10 cellular contexts compared by ENCODE assay signal in the genomic region with DNA sequence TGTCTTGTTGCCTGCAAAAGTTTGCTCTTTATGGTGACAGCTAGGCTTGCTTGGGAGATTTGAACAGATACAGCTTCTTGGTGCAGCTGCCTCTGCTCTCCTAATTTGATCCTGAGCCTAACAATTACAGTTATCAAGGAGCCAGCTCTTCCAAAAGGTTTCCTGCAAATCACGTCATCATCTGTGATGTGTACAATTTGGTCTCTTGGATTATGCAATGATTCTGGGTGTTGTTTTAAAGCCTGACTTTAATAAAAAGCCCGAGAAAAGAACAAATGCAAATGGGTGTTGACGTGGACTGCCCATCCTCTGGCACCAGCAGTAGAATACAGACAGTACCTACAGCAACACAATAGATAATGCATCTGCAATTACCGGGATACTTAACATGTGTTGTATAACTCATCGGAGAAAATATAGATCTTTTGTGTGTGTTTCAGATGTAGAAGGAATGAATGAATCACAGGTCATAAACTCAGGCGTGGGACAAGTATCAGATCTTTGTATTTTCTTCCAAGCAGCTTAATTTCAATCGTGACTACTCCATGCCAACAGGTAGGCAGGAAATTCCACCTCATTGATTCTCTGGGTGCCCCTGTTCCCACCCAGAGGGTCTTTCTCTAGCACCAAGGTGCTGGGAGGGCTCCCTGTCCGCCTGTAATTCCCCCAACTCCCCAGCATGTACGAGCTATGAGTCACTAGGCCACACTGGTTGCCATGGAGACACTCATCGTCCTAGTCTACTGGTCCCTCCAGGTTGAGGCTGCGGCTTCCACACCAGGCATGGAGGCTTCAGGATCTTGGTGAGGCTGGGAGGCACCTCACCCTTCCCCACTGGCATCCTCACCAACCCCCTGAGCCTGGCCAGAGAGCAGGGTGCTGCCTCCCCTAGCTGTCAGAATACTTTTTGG.
DNase-seq lines count a peak whose midpoint lies in the region; ATAC-seq, FAIRE-seq and TF ChIP-seq lines count a peak whose summit lies in the region.
"Had no signal": no experiment of that assay in that cellular context is flagged by ENCODE, and none has a peak within 500 bp of the region (broad histone marks: within the 10 kb centered on the region; RNA-seq: fewer than 3 reads in every experiment).

No MANE protein-coding gene starts in this region.

- H3K9me3 ChIP-seq in RWPE2 (ENCODE audit: severe bottlenecking), result no peaks in the 10 kb centered on the region
- H3K9me3 ChIP-seq in hepatocyte (ENCODE audit: low read depth), result no peaks in the 10 kb centered on the region
- H3K9me3 ChIP-seq in PC-9 (ENCODE audit: insufficient read depth, low read depth), result no peaks in the 10 kb centered on the region
- H3K9me3 ChIP-seq: Caco-2 had no signal

- H3K79me2 ChIP-seq in hepatocyte, result no peaks in the 10 kb centered on the region
- H3K79me2 ChIP-seq in PC-9 (ENCODE audit: low read depth), result no peaks in the 10 kb centered on the region

- no peak overlapping the region for H2AFZ ChIP-seq in hepatocyte
- no peak overlapping the region for H2AFZ ChIP-seq in PC-9

- no peak for FAIRE-seq in GM19239 (lab: Jason Lieb, UNC)

- WGBS in hepatocyte (ENCODE audit: low lambda C conversion rate, missing lambda C conversion rate), result 68% methylated on average over 11 of the region's 11 CpGs

- POLR2A ChIA-PET in PC-9 (lab: Charles Lee; ENCODE audit: unreplicated experiment), result no interaction called here

- H3K9me2 ChIP-seq in hepatocyte (replicated peaks; ENCODE audit: insufficient read depth) (no peaks in the 10 kb centered on the region), PC-9 (ENCODE audit: insufficient read depth) (no peaks in the 10 kb centered on the region)

- ATAC-seq in RWPE2 (ENCODE audit: low read depth), result peak; percentile 75

- H3K36me3 ChIP-seq in RWPE2 (ENCODE audit: low read depth), result no peaks in the 10 kb centered on the region
- no peaks in the 10 kb centered on the region for H3K36me3 ChIP-seq in hepatocyte (replicated peaks; ENCODE audit: insufficient read depth, low read depth)
- H3K36me3 ChIP-seq in PC-9 (ENCODE audit: low read depth), result no peaks in the 10 kb centered on the region

- H3K4me3 ChIP-seq in RWPE2 (ENCODE audit: severe bottlenecking) (no peak overlapping the region), hepatocyte (no peak overlapping the region), PC-9 (no peak overlapping the region)

- TF ChIP-seq CTCF in RWPE2 (IDR thresholded peaks at IDR 0.05; ENCODE audit: poor library complexity, severe bottlenecking), result no peak
- no peak for TF ChIP-seq CTCF in hepatocyte (IDR thresholded peaks at IDR 0.05; ENCODE audit: poor library complexity)
- no peak for TF ChIP-seq CTCF in PC-9 (conservative IDR thresholded peaks at IDR 0.05)

- H4K20me1 ChIP-seq in hepatocyte (ENCODE audit: insufficient read depth, poor library complexity, severe bottlenecking) (no peaks in the 10 kb centered on the region), PC-9 (ENCODE audit: insufficient read depth) (no peaks in the 10 kb centered on the region)

- peaks cover 39% of the 10 kb centered on the region for H3K4me1 ChIP-seq in RWPE2 (ENCODE audit: insufficient read depth, poor library complexity, severe bottlenecking)
- no peaks in the 10 kb centered on the region for H3K4me1 ChIP-seq in hepatocyte (ENCODE audit: insufficient read depth)
- H3K4me1 ChIP-seq in PC-9 (replicated peaks; ENCODE audit: insufficient read depth), result no peaks in the 10 kb centered on the region
- H3K4me1 ChIP-seq: Caco-2 had no signal

- H3K27me3 ChIP-seq in RWPE2 (ENCODE audit: insufficient read depth, poor library complexity, severe bottlenecking) (no peaks in the 10 kb centered on the region), hepatocyte (no peaks in the 10 kb centered on the region), PC-9 (ENCODE audit: insufficient read depth, low read depth) (no peaks in the 10 kb centered on the region)

- H3F3A ChIP-seq in PC-9 (ENCODE audit: insufficient read depth, low read depth), result no peaks in the 10 kb centered on the region

- H3K27ac ChIP-seq in RWPE2 (ENCODE audit: poor library complexity, severe bottlenecking), result peak overlapping the region; percentile 95
- no peak overlapping the region for H3K27ac ChIP-seq in hepatocyte
- no peak overlapping the region for H3K27ac ChIP-seq in PC-9

- DNase-seq in SHP77 (lab: John Stamatoyannopoulos, UW) (peak; percentile 32 to 66), SHP77 treated with DMSO at 0.1 percent for 48 hours (lab: John Stamatoyannopoulos, UW) (no peak), RWPE2 (ENCODE audit: low spot score) (peak; percentile 82), hepatocyte (ENCODE audit: low spot score) (peak; percentile 40), ureter (ENCODE audit: low spot score) (peak; percentile 51), germinal center (ENCODE audit: low spot score) (no peak), PC-9 (no peak), GM19239 (ENCODE audit: insufficient read length, low spot score) (no peak)
- DNase-seq: stimulated activated CD8-positive, alpha-beta memory T cell treated with anti-CD3 and anti-CD28 coated beads, Interleukin-4, amount 100 ng/mL, for 48 hours had no signal

- intact Hi-C loops in PC-9 (cut with micrococcal nuclease; ENCODE audit: unreplicated experiment), result no loop called here

- H3K4me2 ChIP-seq in hepatocyte (no peak overlapping the region), PC-9 (no peak overlapping the region)

- no TSS peak for BruUV-seq in PC-9 (replicated peaks; lab: Mats Ljungman, UMichigan)

- CTCF ChIA-PET in PC-9 (lab: Charles Lee), result no interaction called here

Comparison
In these comparisons a context has a peak if more than half of its experiments do, and no peak if none do; other contexts are left out.
1. DNase-seq: peak in SHP77 (2 of 2), RWPE2 (single experiment), hepatocyte (single experiment) and ureter (single experiment); none in SHP77 treated with DMSO at 0.1 percent for 48 hours (single experiment), germinal center (single experiment), PC-9 (0 of 2) and GM19239 (single experiment).